Comparison of ENCODE assay signal across 1 cellular context in the genomic region with DNA sequence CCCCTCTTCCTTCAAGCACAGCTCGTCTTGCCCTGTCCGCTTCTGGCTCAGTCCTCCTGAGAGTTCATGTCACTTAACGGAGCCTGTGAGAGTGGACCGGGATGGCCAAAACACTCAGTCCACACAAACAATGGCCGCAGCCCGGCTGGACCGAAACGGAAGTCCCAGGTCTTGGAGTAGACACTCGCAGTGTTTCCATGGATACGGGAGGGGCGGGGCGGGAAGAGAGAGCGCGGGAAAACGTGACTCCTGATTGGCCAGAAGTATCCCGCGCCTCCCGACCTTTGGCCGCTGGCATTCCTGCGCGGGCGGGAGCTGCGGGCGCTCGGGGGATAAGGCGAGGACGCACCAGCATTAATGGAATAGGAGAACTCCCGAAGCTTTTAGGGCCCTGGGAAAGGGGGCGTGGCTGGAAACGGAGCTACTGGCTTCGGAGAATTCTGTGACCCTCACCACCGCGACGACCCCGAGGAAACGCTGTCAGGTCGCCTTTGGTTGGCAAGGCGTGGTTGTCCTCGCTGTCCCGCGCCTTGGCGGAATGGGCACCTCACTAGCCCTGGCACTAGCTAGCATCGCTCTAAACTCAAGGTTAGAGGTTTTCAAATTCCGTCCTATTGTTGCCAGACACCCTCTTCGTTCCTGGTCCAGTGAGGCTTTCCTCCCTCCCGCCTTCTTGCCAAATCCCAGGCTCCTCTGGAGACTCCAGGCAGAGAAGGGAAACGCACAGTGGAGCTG.
TF ChIP-seq lines count a peak whose summit lies in the region.

A gene with protein sequence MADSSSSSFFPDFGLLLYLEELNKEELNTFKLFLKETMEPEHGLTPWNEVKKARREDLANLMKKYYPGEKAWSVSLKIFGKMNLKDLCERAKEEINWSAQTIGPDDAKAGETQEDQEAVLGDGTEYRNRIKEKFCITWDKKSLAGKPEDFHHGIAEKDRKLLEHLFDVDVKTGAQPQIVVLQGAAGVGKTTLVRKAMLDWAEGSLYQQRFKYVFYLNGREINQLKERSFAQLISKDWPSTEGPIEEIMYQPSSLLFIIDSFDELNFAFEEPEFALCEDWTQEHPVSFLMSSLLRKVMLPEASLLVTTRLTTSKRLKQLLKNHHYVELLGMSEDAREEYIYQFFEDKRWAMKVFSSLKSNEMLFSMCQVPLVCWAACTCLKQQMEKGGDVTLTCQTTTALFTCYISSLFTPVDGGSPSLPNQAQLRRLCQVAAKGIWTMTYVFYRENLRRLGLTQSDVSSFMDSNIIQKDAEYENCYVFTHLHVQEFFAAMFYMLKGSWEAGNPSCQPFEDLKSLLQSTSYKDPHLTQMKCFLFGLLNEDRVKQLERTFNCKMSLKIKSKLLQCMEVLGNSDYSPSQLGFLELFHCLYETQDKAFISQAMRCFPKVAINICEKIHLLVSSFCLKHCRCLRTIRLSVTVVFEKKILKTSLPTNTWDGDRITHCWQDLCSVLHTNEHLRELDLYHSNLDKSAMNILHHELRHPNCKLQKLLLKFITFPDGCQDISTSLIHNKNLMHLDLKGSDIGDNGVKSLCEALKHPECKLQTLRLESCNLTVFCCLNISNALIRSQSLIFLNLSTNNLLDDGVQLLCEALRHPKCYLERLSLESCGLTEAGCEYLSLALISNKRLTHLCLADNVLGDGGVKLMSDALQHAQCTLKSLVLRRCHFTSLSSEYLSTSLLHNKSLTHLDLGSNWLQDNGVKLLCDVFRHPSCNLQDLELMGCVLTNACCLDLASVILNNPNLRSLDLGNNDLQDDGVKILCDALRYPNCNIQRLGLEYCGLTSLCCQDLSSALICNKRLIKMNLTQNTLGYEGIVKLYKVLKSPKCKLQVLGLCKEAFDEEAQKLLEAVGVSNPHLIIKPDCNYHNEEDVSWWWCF (plus strand): TSS at position 297 of the 735 bp plus-strand sequence. CDS start 18,108 bp downstream, outside the sequence.
A gene (minus strand): TSS at position 164 of the 735 bp plus-strand sequence. CDS start 17,511 bp downstream, outside the sequence.

TF ChIP-seq in GM23338, 12 proteins besides CTCF, POLR2A, EP300 and RAD21 (continued from another document):
- TF ChIP-seq, protein P1, sequence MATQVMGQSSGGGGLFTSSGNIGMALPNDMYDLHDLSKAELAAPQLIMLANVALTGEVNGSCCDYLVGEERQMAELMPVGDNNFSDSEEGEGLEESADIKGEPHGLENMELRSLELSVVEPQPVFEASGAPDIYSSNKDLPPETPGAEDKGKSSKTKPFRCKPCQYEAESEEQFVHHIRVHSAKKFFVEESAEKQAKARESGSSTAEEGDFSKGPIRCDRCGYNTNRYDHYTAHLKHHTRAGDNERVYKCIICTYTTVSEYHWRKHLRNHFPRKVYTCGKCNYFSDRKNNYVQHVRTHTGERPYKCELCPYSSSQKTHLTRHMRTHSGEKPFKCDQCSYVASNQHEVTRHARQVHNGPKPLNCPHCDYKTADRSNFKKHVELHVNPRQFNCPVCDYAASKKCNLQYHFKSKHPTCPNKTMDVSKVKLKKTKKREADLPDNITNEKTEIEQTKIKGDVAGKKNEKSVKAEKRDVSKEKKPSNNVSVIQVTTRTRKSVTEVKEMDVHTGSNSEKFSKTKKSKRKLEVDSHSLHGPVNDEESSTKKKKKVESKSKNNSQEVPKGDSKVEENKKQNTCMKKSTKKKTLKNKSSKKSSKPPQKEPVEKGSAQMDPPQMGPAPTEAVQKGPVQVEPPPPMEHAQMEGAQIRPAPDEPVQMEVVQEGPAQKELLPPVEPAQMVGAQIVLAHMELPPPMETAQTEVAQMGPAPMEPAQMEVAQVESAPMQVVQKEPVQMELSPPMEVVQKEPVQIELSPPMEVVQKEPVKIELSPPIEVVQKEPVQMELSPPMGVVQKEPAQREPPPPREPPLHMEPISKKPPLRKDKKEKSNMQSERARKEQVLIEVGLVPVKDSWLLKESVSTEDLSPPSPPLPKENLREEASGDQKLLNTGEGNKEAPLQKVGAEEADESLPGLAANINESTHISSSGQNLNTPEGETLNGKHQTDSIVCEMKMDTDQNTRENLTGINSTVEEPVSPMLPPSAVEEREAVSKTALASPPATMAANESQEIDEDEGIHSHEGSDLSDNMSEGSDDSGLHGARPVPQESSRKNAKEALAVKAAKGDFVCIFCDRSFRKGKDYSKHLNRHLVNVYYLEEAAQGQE (IDR thresholded peaks at IDR 0.05; ENCODE audit: unreplicated experiment): no peak
- TF ChIP-seq, protein P2, sequence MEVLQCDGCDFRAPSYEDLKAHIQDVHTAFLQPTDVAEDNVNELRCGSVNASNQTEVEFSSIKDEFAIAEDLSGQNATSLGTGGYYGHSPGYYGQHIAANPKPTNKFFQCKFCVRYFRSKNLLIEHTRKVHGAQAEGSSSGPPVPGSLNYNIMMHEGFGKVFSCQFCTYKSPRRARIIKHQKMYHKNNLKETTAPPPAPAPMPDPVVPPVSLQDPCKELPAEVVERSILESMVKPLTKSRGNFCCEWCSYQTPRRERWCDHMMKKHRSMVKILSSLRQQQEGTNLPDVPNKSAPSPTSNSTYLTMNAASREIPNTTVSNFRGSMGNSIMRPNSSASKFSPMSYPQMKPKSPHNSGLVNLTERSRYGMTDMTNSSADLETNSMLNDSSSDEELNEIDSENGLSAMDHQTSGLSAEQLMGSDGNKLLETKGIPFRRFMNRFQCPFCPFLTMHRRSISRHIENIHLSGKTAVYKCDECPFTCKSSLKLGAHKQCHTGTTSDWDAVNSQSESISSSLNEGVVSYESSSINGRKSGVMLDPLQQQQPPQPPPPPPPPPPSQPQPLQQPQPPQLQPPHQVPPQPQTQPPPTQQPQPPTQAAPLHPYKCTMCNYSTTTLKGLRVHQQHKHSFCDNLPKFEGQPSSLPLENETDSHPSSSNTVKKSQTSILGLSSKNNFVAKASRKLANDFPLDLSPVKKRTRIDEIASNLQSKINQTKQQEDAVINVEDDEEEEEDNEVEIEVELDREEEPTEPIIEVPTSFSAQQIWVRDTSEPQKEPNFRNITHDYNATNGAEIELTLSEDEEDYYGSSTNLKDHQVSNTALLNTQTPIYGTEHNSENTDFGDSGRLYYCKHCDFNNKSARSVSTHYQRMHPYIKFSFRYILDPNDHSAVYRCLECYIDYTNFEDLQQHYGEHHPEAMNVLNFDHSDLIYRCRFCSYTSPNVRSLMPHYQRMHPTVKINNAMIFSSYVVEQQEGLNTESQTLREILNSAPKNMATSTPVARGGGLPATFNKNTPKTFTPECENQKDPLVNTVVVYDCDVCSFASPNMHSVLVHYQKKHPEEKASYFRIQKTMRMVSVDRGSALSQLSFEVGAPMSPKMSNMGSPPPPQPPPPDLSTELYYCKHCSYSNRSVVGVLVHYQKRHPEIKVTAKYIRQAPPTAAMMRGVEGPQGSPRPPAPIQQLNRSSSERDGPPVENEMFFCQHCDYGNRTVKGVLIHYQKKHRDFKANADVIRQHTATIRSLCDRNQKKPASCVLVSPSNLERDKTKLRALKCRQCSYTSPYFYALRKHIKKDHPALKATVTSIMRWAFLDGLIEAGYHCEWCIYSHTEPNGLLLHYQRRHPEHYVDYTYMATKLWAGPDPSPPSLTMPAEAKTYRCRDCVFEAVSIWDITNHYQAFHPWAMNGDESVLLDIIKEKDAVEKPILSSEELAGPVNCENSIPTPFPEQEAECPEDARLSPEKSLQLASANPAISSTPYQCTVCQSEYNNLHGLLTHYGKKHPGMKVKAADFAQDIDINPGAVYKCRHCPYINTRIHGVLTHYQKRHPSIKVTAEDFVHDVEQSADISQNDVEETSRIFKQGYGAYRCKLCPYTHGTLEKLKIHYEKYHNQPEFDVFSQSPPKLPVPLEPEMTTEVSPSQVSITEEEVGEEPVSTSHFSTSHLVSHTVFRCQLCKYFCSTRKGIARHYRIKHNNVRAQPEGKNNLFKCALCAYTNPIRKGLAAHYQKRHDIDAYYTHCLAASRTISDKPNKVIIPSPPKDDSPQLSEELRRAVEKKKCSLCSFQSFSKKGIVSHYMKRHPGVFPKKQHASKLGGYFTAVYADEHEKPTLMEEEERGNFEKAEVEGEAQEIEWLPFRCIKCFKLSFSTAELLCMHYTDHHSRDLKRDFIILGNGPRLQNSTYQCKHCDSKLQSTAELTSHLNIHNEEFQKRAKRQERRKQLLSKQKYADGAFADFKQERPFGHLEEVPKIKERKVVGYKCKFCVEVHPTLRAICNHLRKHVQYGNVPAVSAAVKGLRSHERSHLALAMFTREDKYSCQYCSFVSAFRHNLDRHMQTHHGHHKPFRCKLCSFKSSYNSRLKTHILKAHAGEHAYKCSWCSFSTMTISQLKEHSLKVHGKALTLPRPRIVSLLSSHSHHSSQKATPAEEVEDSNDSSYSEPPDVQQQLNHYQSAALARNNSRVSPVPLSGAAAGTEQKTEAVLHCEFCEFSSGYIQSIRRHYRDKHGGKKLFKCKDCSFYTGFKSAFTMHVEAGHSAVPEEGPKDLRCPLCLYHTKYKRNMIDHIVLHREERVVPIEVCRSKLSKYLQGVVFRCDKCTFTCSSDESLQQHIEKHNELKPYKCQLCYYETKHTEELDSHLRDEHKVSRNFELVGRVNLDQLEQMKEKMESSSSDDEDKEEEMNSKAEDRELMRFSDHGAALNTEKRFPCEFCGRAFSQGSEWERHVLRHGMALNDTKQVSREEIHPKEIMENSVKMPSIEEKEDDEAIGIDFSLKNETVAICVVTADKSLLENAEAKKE (CRISPR knock-in tag; IDR thresholded peaks at IDR 0.05): no peak
- TF ChIP-seq STAT1 (IDR thresholded peaks at IDR 0.05; ENCODE audit: unreplicated experiment) (no peak), ZNF331 (CRISPR knock-in tag; IDR thresholded peaks at IDR 0.05; ENCODE audit: low read depth) (no peak)
